Comparison of ENCODE assay signal across 8 cellular contexts in the genomic region with DNA sequence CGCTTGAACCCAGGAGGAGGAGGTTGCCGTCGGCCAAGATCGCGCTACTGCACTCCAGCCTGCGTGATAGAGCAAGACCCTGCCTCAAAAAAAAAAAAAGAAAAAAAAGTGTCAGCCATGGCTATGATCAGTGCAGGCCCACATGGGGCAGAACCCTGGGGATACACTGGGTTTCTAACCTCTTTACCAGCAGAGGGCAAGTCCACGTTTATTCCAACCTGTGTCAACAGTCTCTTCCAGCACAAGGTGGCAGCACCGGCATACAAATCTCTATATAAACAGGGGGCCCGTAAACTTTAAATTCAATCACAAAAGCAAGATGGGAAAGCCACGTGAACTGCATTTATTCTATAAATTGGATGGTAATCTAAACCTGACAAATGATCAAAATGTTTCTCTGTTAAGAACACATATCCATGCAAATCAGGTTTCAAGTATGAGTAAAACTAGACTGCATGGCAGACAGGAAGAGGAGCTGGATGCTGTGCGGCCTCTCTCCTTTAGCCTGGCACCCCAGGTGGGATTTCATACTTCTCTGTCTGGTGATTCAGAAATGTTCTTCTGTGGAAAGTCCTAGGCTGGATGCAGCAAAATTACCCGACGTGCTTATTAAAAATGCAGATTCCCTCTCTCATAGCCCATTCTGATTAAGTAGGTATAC. TPM values are rescaled to one million over a fixed set of nuclear protein-coding genes. Genes with fewer than 3 reads are reported as not detected.
A peak's percentile ranks its signal among the peaks of the same experiment; 100 is the strongest.
DNase-seq lines count a peak whose midpoint lies in the region; ATAC-seq and TF ChIP-seq lines count a peak whose summit lies in the region.

No MANE protein-coding gene starts in this region.

- no peaks in the 10 kb centered on the region for H3K9me2 ChIP-seq in HCT116 (ENCODE audit: insufficient read depth)
- H3K9me2 ChIP-seq in SU-DHL-6 (replicated peaks; ENCODE audit: insufficient read depth, low read length) = no peaks in the 10 kb centered on the region

- no peaks in the 10 kb centered on the region for H3K79me2 ChIP-seq in HCT116 (ENCODE audit: insufficient read depth, low read length)
- H3K79me2 ChIP-seq in SU-DHL-6 (ENCODE audit: insufficient read depth, low read length) = no peaks in the 10 kb centered on the region

- no peaks in the 10 kb centered on the region for H4K20me1 ChIP-seq in HCT116 (ENCODE audit: insufficient read depth)
- no peaks in the 10 kb centered on the region for H4K20me1 ChIP-seq in SU-DHL-6 (ENCODE audit: low read depth, low read length)

- H3F3A ChIP-seq in SU-DHL-6 (ENCODE audit: insufficient read depth) = no peaks in the 10 kb centered on the region

- intact Hi-C loops in HCT116 (cut with micrococcal nuclease) (loop anchor here (1.0 to 10.0 kb wide), 5 partner anchors 166 to 495 kb away; no protein-coding TSS in a partner anchor), cardiac septum (cut with DNase I) (loop anchor here (1.0 to 5.0 kb wide), 4 partner anchors 168 to 497 kb away; no protein-coding TSS in a partner anchor), psoas muscle (cut with DNase I) (loop anchor here (1.0 to 5.0 kb wide), 7 partner anchors 167 to 497 kb away; a partner anchor contains a TSS)

- WGBS in psoas muscle, 3 donors = 42 to 48% (median 45%) methylated on average over 13 of the region's 13 CpGs

- no peak overlapping the region for H3K27ac ChIP-seq in HCT116 (ENCODE audit: low read depth, low read length)
- no peak overlapping the region for H3K27ac ChIP-seq in SU-DHL-6 (ENCODE audit: low read depth, low read length)
- H3K27ac ChIP-seq in psoas muscle = peak overlapping the region; percentile 74

- TF ChIP-seq POLR2A in HCT116 (IDR thresholded peaks at IDR 0.05; ENCODE audit: borderline replicate concordance, extremely low read depth, insufficient read depth, insufficient read length) = no peak

- H3K4me3 ChIP-seq in HCT116 (replicated peaks in 1 of 2; ENCODE audit: low read depth in 1 of 2, low read length in 2 of 2) = no peak overlapping the region
- H3K4me3 ChIP-seq in SU-DHL-6 (ENCODE audit: insufficient read depth, low read length, poor library complexity, severe bottlenecking) = no peak overlapping the region
- H3K4me3 ChIP-seq in psoas muscle = no peak overlapping the region

- no peaks in the 10 kb centered on the region for H3K4me1 ChIP-seq in HCT116 (ENCODE audit: control insufficient read depth in 1 of 2, insufficient read depth in 2 of 2, low read length in 2 of 2)
- peaks cover 41% of the 10 kb centered on the region for H3K4me1 ChIP-seq in psoas muscle

- H3K9ac ChIP-seq in HCT116 (ENCODE audit: low read length) (no peak overlapping the region), SU-DHL-6 (ENCODE audit: low read length) (no peak overlapping the region)

- CTCF ChIA-PET in HCT116 (lab: Charles Lee) = interaction anchor here (0.7 to 7.8 kb wide), 11 partner anchors 18 to 526 kb away, joined by 3 to 195 read pairs (median 4); a partner anchor contains a TSS

- POLR2A ChIA-PET in HCT116 (lab: Charles Lee) = interaction anchor here (0.8 to 1.0 kb wide), 2 partner anchors 168 to 296 kb away, joined by 3 read pairs; no protein-coding TSS in a partner anchor

- H3K27me3 ChIP-seq in HCT116 (ENCODE audit: insufficient read depth, low read length) (no peaks in the 10 kb centered on the region), SU-DHL-6 (ENCODE audit: low read length) (no peaks in the 10 kb centered on the region), psoas muscle (ENCODE audit: insufficient read depth in 3 of 3, low read length in 2 of 3) (no peaks in the 10 kb centered on the region)

- peak; percentile 90 for TF ChIP-seq RAD21 in HCT116 (IDR thresholded peaks at IDR 0.05; ENCODE audit: low read depth)

- ATAC-seq in HCT116 (peak; percentile 99), psoas muscle (peak; percentile 72 to 88 (median 76)), HG03469 (IDR thresholded peaks at IDR 0.05; ENCODE audit: unreplicated experiment) (no peak)

- RAD21 ChIA-PET in HCT116 (lab: Charles Lee; ENCODE audit: low non-redundant PET in 1 of 2, low total read pairs in 2 of 2, uncharacterized antibody in 2 of 2, unreplicated experiment in 2 of 2) = interaction anchor here (0.6 to 1.9 kb wide), 11 partner anchors 165 to 1302 kb away, joined by 3 to 9 read pairs (median 4); a partner anchor contains a TSS

- H3K9me3 ChIP-seq in HCT116 (ENCODE audit: control insufficient read depth in 1 of 2, insufficient read depth in 1 of 2, low read depth in 1 of 2, low read length in 2 of 2) (no peaks in the 10 kb centered on the region), SU-DHL-6 (ENCODE audit: insufficient read depth, low read length) (no peaks in the 10 kb centered on the region), psoas muscle (no peaks in the 10 kb centered on the region)

- H2AFZ ChIP-seq in HCT116 (ENCODE audit: low read depth, low read length, poor library complexity, severe bottlenecking) = peak overlapping the region; percentile 74
- peak overlapping the region; percentile 70 for H2AFZ ChIP-seq in SU-DHL-6 (ENCODE audit: low read depth, low read length, severe bottlenecking)

- peak; percentile 96 for DNase-seq in ELR (ENCODE audit: low read depth)
- peak; percentile 71 for DNase-seq in HCT116 (ENCODE audit: low read depth, low spot score)
- DNase-seq in NCI-H1417 treated with DMSO at 0.1 percent for 48 hours (lab: John Stamatoyannopoulos, UW) = peak; percentile 48
- DNase-seq in activated naive CD8-positive, alpha-beta T cell treated with anti-CD3 and anti-CD28 coated beads, Interleukin-2, amount 50 U/mL, for 16 hours (ENCODE audit: low read depth, low spot score) = peak; percentile 32
- DNase-seq in cardiac septum (ENCODE audit: low spot score) = peak; percentile 78
- DNase-seq in psoas muscle = peak; percentile 58 to 75

- H3K4me2 ChIP-seq in HCT116 (ENCODE audit: low read length) (no peak overlapping the region; the same call in 1 of the 2 replicates), SU-DHL-6 (ENCODE audit: low read depth, low read length, poor library complexity, severe bottlenecking) (no peak overlapping the region)

- no TSS peak for BruUV-seq in HCT116 (replicated peaks; lab: Mats Ljungman, UMichigan)

- no peaks in the 10 kb centered on the region for H3K36me3 ChIP-seq in HCT116 (ENCODE audit: control insufficient read depth in 1 of 2, insufficient read depth in 2 of 2, low read length in 2 of 2)
- H3K36me3 ChIP-seq in SU-DHL-6 (ENCODE audit: low read length) = no peaks in the 10 kb centered on the region
- no peaks in the 10 kb centered on the region for H3K36me3 ChIP-seq in psoas muscle (ENCODE audit: insufficient read depth in 1 of 2, low read depth in 1 of 2)

- TF ChIP-seq CTCF in HCT116 (IDR thresholded peaks at IDR 0.05 in 2 of 3, conservative IDR thresholded peaks at IDR 0.05 in 1 of 3; ENCODE audit: borderline replicate concordance in 1 of 3, insufficient read depth in 1 of 3, low read depth in 2 of 3, low read length in 2 of 3) = peak; percentile 78 to 99 (median 93)
- TF ChIP-seq CTCF in SU-DHL-6 (IDR thresholded peaks at IDR 0.05; ENCODE audit: insufficient read depth, low read length, poor library complexity, severe bottlenecking) = peak; percentile 92
- peak; percentile 93 for TF ChIP-seq CTCF in psoas muscle (IDR thresholded peaks at IDR 0.05)

TF ChIP-seq in HCT116, 20 proteins besides CTCF, POLR2A, EP300 and RAD21:
- no peak for TF ChIP-seq POLR2AphosphoS5 (IDR thresholded peaks at IDR 0.05; ENCODE audit: low read depth, low read length)
- TF ChIP-seq, protein P1, sequence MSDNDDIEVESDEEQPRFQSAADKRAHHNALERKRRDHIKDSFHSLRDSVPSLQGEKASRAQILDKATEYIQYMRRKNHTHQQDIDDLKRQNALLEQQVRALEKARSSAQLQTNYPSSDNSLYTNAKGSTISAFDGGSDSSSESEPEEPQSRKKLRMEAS (IDR thresholded peaks at IDR 0.05) = peak; percentile 16; the same call in 1 of the 2 replicates

RNA-seq across cellular contexts. Expression of a gene that starts 60.0 kb away (rescaled TPM):
- total RNA-seq in HCT116 (2021; ENCODE audit: unreplicated experiment) (0.27 TPM), cardiac septum (0.92 TPM), psoas muscle (1 to 10 TPM in 1 of 4 donors, under 1 TPM in 3; 0.86 to 1.2 (median 0.91) TPM)
- 0.25 TPM in 1 of 2 replicates, not detected in the other for polyA plus RNA-seq in HCT116 (2012)
- polyA plus RNA-seq in psoas muscle = 1 to 10 TPM in 2 of 3 donors, under 1 TPM in 1; 0.24 to 1.6 (median 1.4) TPM

Comparison
In these comparisons a context has a peak if more than half of its experiments do, and no peak if none do; other contexts are left out.
1. DNase-seq: peak in every context shown above with its lines; median percentile 96 in ELR; 78 in cardiac septum; 71 in HCT116; 66 in psoas muscle; 48 in NCI-H1417 treated with DMSO at 0.1 percent for 48 hours; 32 in activated naive CD8-positive, alpha-beta T cell treated with anti-CD3 and anti-CD28 coated beads, Interleukin-2, amount 50 U/mL, for 16 hours.